ENCODE assay signal across 12 cellular contexts in genomic region chrX:50635811-50636365, GRCh38.
"Had no signal": no experiment of that assay in that cellular context is flagged by ENCODE, and none has a peak within 500 bp of the region (broad histone marks: within the 10 kb centered on the region; RNA-seq: fewer than 3 reads in every experiment).

No MANE protein-coding gene starts in this region.

- DNase-seq: activated B cell treated with CpG ODN at 0.5 μM for 24 hours; activated CD4-positive, alpha-beta T cell treated with anti-CD3 and anti-CD28 coated beads, Interleukin-2, amount 10 ng/mL, durations not matched to agents 24 days and 14 days; esophagus squamous epithelium; immature natural killer cell; left colon; mucosa of descending colon; naive thymus-derived CD8-positive, alpha-beta T cell; pancreas; sigmoid colon; spleen; stomach had no signal

- H3K4me3 ChIP-seq: esophagus squamous epithelium, mucosa of descending colon, pancreas, sigmoid colon, spleen, stomach, thyroid gland had no signal
